7 cellular contexts compared by ENCODE assay signal in genomic region chr7:116231543-116232401, GRCh38. TPM values are rescaled to one million over a fixed set of nuclear protein-coding genes. Genes with fewer than 3 reads are reported as not detected.
DNase-seq lines count a peak whose midpoint lies in the region; ATAC-seq and TF ChIP-seq lines count a peak whose summit lies in the region.

No MANE protein-coding gene starts in this region.

- H3K36me3 ChIP-seq in GM23338 (ENCODE audit: insufficient read depth) (no peaks in the 10 kb centered on the region), esophagus muscularis mucosa (no peaks in the 10 kb centered on the region), OCI-LY7 (ENCODE audit: insufficient read depth, low read length) (no peaks in the 10 kb centered on the region)

- no TSS peak for BruUV-seq in OCI-LY7 (replicated peaks; lab: Mats Ljungman, UMichigan)

- H3K9me3 Mint-ChIP-seq in GM23338: no peaks in the 10 kb centered on the region
- no peaks in the 10 kb centered on the region for H3K9me3 Mint-ChIP-seq in glutamatergic neuron (ENCODE audit: unreplicated experiment)

- H2AFZ ChIP-seq in GM23338: no peak overlapping the region
- no peak overlapping the region for H2AFZ ChIP-seq in OCI-LY7 (ENCODE audit: low read length)

- H3K36me3 Mint-ChIP-seq in GM23338 (ENCODE audit: low read depth) (no peaks in the 10 kb centered on the region), glutamatergic neuron (ENCODE audit: unreplicated experiment) (no peaks in the 10 kb centered on the region)

- intact Hi-C loops in esophagus muscularis mucosa (cut with DNase I): no loop called here
- intact Hi-C loops in OCI-LY7 (cut with micrococcal nuclease; ENCODE audit: unreplicated experiment): no loop called here

- H3K4me3 Mint-ChIP-seq in GM23338: no peak overlapping the region
- H3K4me3 Mint-ChIP-seq in glutamatergic neuron (ENCODE audit: unreplicated experiment): no peak overlapping the region

- peaks cover 23% of the 10 kb centered on the region for H3K4me1 Mint-ChIP-seq in GM23338
- peaks cover 2% of the 10 kb centered on the region for H3K4me1 Mint-ChIP-seq in glutamatergic neuron (ENCODE audit: low read depth, unreplicated experiment)

- H3K4me1 ChIP-seq in GM23338 (ENCODE audit: insufficient read depth): peaks cover 22% of the 10 kb centered on the region
- peaks cover 57 to 96% (median 88%) of the 10 kb centered on the region in 4 donors for H3K4me1 ChIP-seq in esophagus muscularis mucosa
- H3K4me1 ChIP-seq in OCI-LY7 (ENCODE audit: insufficient read depth, low read length, poor library complexity, severe bottlenecking): no peaks in the 10 kb centered on the region

- no peak for TF ChIP-seq POLR2A in esophagus muscularis mucosa (IDR thresholded peaks at IDR 0.05; ENCODE audit: low read depth)

- H3K4me2 ChIP-seq in GM23338 (no peak overlapping the region), OCI-LY7 (ENCODE audit: low read length) (no peak overlapping the region)

- TF ChIP-seq EP300 in esophagus muscularis mucosa (IDR thresholded peaks at IDR 0.05): no peak

- H3K27ac ChIP-seq in GM23338 (ENCODE audit: low read depth) (no peak overlapping the region), esophagus muscularis mucosa (replicated peaks in 1 of 4) (peak overlapping the region; percentile 79 to 87 (median 84)), OCI-LY7 (ENCODE audit: low read depth, low read length, poor library complexity, severe bottlenecking) (no peak overlapping the region)

- H3K4me3 ChIP-seq in GM23338 (no peak overlapping the region), esophagus muscularis mucosa (no peak overlapping the region), OCI-LY7 (ENCODE audit: low read depth, low read length, poor library complexity, severe bottlenecking) (no peak overlapping the region)

- no peaks in the 10 kb centered on the region for H3K9me3 ChIP-seq in esophagus muscularis mucosa
- no peaks in the 10 kb centered on the region for H3K9me3 ChIP-seq in OCI-LY7 (ENCODE audit: low read length)

- H4K20me1 ChIP-seq in GM23338 (replicated peaks; ENCODE audit: insufficient read depth): no peaks in the 10 kb centered on the region
- H4K20me1 ChIP-seq in OCI-LY7 (ENCODE audit: insufficient read depth, low read length): no peaks in the 10 kb centered on the region

- H3K79me2 ChIP-seq in GM23338 (replicated peaks; ENCODE audit: insufficient read depth) (peaks cover 30% of the 10 kb centered on the region; the same call in 1 of the 2 replicates), OCI-LY7 (ENCODE audit: insufficient read depth, low read depth, low read length) (no peaks in the 10 kb centered on the region)

- CTCF ChIA-PET in OCI-LY7 (lab: Charles Lee; ENCODE audit: unreplicated experiment): no interaction called here

- no peaks in the 10 kb centered on the region for H3F3A ChIP-seq in GM23338 (replicated peaks; ENCODE audit: low read depth)

- 77% methylated on average over 3 of the region's 3 CpGs for WGBS in esophagus muscularis mucosa

- no peaks in the 10 kb centered on the region for H3K27me3 Mint-ChIP-seq in GM23338 (ENCODE audit: insufficient read depth, low read depth, poor library complexity)
- H3K27me3 Mint-ChIP-seq in glutamatergic neuron (ENCODE audit: unreplicated experiment): no peaks in the 10 kb centered on the region

- DNase-seq in GM23338 (ENCODE audit: low spot score) (no peak), RPMI7951 (ENCODE audit: low read depth) (peak; percentile 64), esophagus muscularis mucosa (ENCODE audit: extremely low spot score) (no peak), renal cortical epithelial cell (ENCODE audit: low read depth) (peak; percentile 79), glutamatergic neuron (no peak), OCI-LY7 (ENCODE audit: low spot score) (no peak)

- H3K27me3 ChIP-seq in GM23338 (ENCODE audit: insufficient read depth): no peaks in the 10 kb centered on the region
- H3K27me3 ChIP-seq in esophagus muscularis mucosa: no peaks in the 10 kb centered on the region

- no peak for ATAC-seq in GM23338
- ATAC-seq in GM18511 (IDR thresholded peaks at IDR 0.05; ENCODE audit: unreplicated experiment): no peak

- TF ChIP-seq CTCF in GM23338 (conservative IDR thresholded peaks at IDR 0.05; ENCODE audit: low read depth in 2 of 2): no peak
- TF ChIP-seq CTCF in esophagus muscularis mucosa (IDR thresholded peaks at IDR 0.05): no peak
- no peak for TF ChIP-seq CTCF in glutamatergic neuron (IDR thresholded peaks at IDR 0.05; ENCODE audit: partially characterized antibody, unreplicated experiment)
- TF ChIP-seq CTCF in OCI-LY7 (conservative IDR thresholded peaks at IDR 0.05; ENCODE audit: low read length): no peak

- no peaks in the 10 kb centered on the region for H3K9me2 ChIP-seq in GM23338 (ENCODE audit: insufficient read depth)
- no peaks in the 10 kb centered on the region for H3K9me2 ChIP-seq in OCI-LY7 (ENCODE audit: insufficient read depth, low read length)

- POLR2A ChIA-PET in OCI-LY7 (lab: Charles Lee): interaction anchor here (0.7 to 1.3 kb wide), 2 partner anchors 12 to 104 kb away, joined by 3 read pairs; no protein-coding TSS in a partner anchor

- H3K27ac Mint-ChIP-seq in GM23338 (peak overlapping the region; percentile 93), glutamatergic neuron (ENCODE audit: unreplicated experiment) (no peak overlapping the region)

TF ChIP-seq in GM23338, 12 proteins besides CTCF, POLR2A, EP300 and RAD21 (continues in another document):
- TF ChIP-seq JUNB (IDR thresholded peaks at IDR 0.05; ENCODE audit: unreplicated experiment): no peak
- no peak for TF ChIP-seq ZNF462 (CRISPR knock-in tag; IDR thresholded peaks at IDR 0.05)
- no peak for TF ChIP-seq EZH2 (IDR thresholded peaks at IDR 0.05; ENCODE audit: low read depth, unreplicated experiment)

RNA-seq across cellular contexts. Expression of gene TES, which starts 21.4 kb away (rescaled TPM):
- total RNA-seq in GM23338 (2014; rRNA removed; shearing (Covaris generic)): 38.3 and 42.4 TPM in 2 replicates
- 31.9 and 37.3 TPM in 2 replicates for polyA plus RNA-seq in GM23338 (2016; fragmentation: Nextera tagmentation; extraction: Ambion mirVana)
- total RNA-seq in RPMI7951 (2014; rRNA removed; shearing (Covaris generic)): 110 and 111 TPM in 2 replicates
- total RNA-seq in esophagus muscularis mucosa (100 to 1,000 TPM; 213 to 356 (median 265) TPM), renal cortical epithelial cell (198 and 315 TPM in 2 replicates), glutamatergic neuron (ENCODE audit: unreplicated experiment) (53.5 TPM), OCI-LY7 (2022) (not detected in 2 replicates)
- not detected in 2 replicates for total RNA-seq in OCI-LY7 (2014; rRNA removed; shearing (Covaris generic))

Comparison
In these comparisons a context has a peak if more than half of its experiments do, and no peak if none do; other contexts are left out.
1. DNase-seq: peak in RPMI7951 (single experiment) and renal cortical epithelial cell (single experiment); none in GM23338 (single experiment), esophagus muscularis mucosa (single experiment), glutamatergic neuron (single experiment) and OCI-LY7 (single experiment).
2. H3K27ac ChIP-seq: peak in esophagus muscularis mucosa (4 of 4); none in GM23338 (single experiment) and OCI-LY7 (single experiment).
3. RNA of gene TES, which starts 21.4 kb away (total RNA-seq): 213 to 356 TPM in esophagus muscularis mucosa, 198 to 315 TPM in renal cortical epithelial cell, 110 to 111 TPM in RPMI7951, 53.5 TPM in glutamatergic neuron (single experiment) and 38.3 to 42.4 TPM in GM23338; not detected in OCI-LY7; every median in the first group is over 10 times any median in the second.